ENCODE assay signal across 8 cellular contexts in the genomic region with DNA sequence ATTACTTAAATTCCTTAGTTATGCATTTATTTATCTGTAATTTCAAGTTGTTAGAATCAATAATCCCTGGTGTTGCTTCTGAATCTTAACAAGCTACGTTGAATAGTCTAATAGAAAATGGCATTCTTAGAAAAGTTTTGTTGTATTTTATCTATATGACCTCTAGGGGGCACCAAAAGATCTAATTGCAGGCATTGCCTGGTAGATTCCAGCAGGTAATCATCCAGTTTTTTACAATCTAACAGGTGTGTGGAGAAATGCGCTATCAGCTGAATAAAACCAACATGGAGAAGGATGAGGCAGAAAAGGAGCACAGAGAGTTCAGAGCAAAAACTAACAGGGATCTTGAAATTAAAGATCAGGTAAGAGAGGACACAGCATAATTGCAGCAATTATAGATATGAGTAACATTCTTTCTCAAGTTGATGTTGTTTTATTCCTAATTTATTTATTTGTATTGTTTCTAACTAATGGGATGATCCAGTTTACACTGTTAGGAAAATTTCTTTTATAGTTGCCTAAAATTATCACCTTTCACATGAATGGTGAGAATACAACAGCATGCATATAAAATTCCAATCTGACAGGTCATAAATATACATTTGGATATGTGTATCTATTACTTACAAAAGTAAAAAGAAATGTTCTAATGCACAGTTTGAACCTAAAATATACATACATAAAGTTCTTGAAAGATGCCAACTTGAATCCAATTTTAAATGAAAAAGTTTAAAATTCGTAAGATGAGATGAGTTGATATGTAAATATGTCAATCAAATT.
DNase-seq lines count a peak whose midpoint lies in the region; ATAC-seq and TF ChIP-seq lines count a peak whose summit lies in the region.

No MANE protein-coding gene starts in this region.

- no peaks in the 10 kb centered on the region for H3K4me1 ChIP-seq in GM23338 (ENCODE audit: insufficient read depth)

- H3K27me3 Mint-ChIP-seq in GM23338 (ENCODE audit: insufficient read depth, low read depth, poor library complexity): peaks cover 2% of the 10 kb centered on the region

- H2AFZ ChIP-seq in GM23338: no peak overlapping the region

- H3K4me3 ChIP-seq in GM23338: no peak overlapping the region

- TF ChIP-seq CTCF in GM23338 (conservative IDR thresholded peaks at IDR 0.05; ENCODE audit: low read depth in 2 of 2): peak; percentile 74 to 89

- DNase-seq in DMS 273 treated with DMSO at 0.1 percent for 48 hours (lab: John Stamatoyannopoulos, UW) (peak; percentile 24), GM23338 (ENCODE audit: low spot score) (peak; percentile 87), NCI-H1417 (lab: John Stamatoyannopoulos, UW) (peak; percentile 32 to 76 (median 42)), SKM-1 (lab: John Stamatoyannopoulos, UW; ENCODE audit: unreplicated experiment) (peak; percentile 45), fibroblast of the conjunctiva (ENCODE audit: low read depth) (peak; percentile 8), renal cortical epithelial cell (ENCODE audit: low read depth) (peak; percentile 62)

- no peaks in the 10 kb centered on the region for H3K9me2 ChIP-seq in GM23338 (ENCODE audit: insufficient read depth)

- H4K20me1 ChIP-seq in GM23338 (replicated peaks; ENCODE audit: insufficient read depth): no peaks in the 10 kb centered on the region

- H3F3A ChIP-seq in GM23338 (replicated peaks; ENCODE audit: low read depth): no peaks in the 10 kb centered on the region

- ATAC-seq in GM23338 (no peak), GM18870 (IDR thresholded peaks at IDR 0.05; ENCODE audit: unreplicated experiment) (no peak), HG02588 (IDR thresholded peaks at IDR 0.05; ENCODE audit: unreplicated experiment) (no peak)

- H3K36me3 Mint-ChIP-seq in GM23338 (ENCODE audit: low read depth): no peaks in the 10 kb centered on the region

- peaks cover 3% of the 10 kb centered on the region; the same call in 2 of the 3 replicates for H3K4me1 Mint-ChIP-seq in GM23338

- no peak overlapping the region for H3K27ac ChIP-seq in GM23338 (ENCODE audit: low read depth)

- H3K27me3 ChIP-seq in GM23338 (ENCODE audit: insufficient read depth): no peaks in the 10 kb centered on the region

- H3K9me3 Mint-ChIP-seq in GM23338: no peaks in the 10 kb centered on the region

- no peaks in the 10 kb centered on the region for H3K36me3 ChIP-seq in GM23338 (ENCODE audit: insufficient read depth)

- H3K4me3 Mint-ChIP-seq in GM23338: no peak overlapping the region

- H3K27ac Mint-ChIP-seq in GM23338: no peak overlapping the region

- no peak overlapping the region for H3K4me2 ChIP-seq in GM23338

- H3K79me2 ChIP-seq in GM23338 (replicated peaks; ENCODE audit: insufficient read depth): no peaks in the 10 kb centered on the region

TF ChIP-seq in GM23338, 12 proteins besides CTCF, POLR2A, EP300 and RAD21:
- TF ChIP-seq NANOG (IDR thresholded peaks at IDR 0.05; ENCODE audit: borderline replicate concordance): no peak

Comparison
In these comparisons a context has a peak if more than half of its experiments do, and no peak if none do; other contexts are left out.
1. DNase-seq: peak in every context shown above with its lines; median percentile 87 in GM23338; 62 in renal cortical epithelial cell; 45 in SKM-1; 42 in NCI-H1417; 24 in DMS 273 treated with DMSO at 0.1 percent for 48 hours; 8 in fibroblast of the conjunctiva.